ENCODE assay signal across 1 cellular context in genomic region chr3:146156801-146157310, GRCh38.
TF ChIP-seq lines count a peak whose summit lies in the region.

No MANE protein-coding gene starts in this region.

TF ChIP-seq in WTC11, 78 proteins besides CTCF, POLR2A, EP300 and RAD21 (continued from another document):
- TF ChIP-seq ZNF532 (CRISPR knock-in tag; IDR thresholded peaks at IDR 0.05; ENCODE audit: borderline replicate concordance) (no peak), KAT7 (CRISPR knock-in tag; IDR thresholded peaks at IDR 0.05; ENCODE audit: borderline replicate concordance) (no peak), JAZF1 (CRISPR knock-in tag; IDR thresholded peaks at IDR 0.05) (no peak)
